1 cellular context compared by ENCODE assay signal in genomic region chr12:105317942-105318614, GRCh38.
A peak's percentile ranks its signal among the peaks of the same experiment; 100 is the strongest.
TF ChIP-seq lines count a peak whose summit lies in the region.

No MANE protein-coding gene starts in this region.

TF ChIP-seq in HepG2, 621 proteins besides CTCF, POLR2A, EP300 and RAD21 (continued from another document and continues in another):
- TF ChIP-seq PAXIP1 (CRISPR knock-in tag; conservative IDR thresholded peaks at IDR 0.05) (peak; percentile 77), GABPB1 (CRISPR knock-in tag; IDR thresholded peaks at IDR 0.05) (no peak), ESRRA (CRISPR knock-in tag; IDR thresholded peaks at IDR 0.05; ENCODE audit: low read depth) (no peak), ZNF781 (CRISPR knock-in tag; IDR thresholded peaks at IDR 0.05; ENCODE audit: borderline replicate concordance, not compliant biosample characterization) (no peak), SKIL (CRISPR knock-in tag; IDR thresholded peaks at IDR 0.05; ENCODE audit: borderline replicate concordance) (no peak), EHMT2 (IDR thresholded peaks at IDR 0.05; ENCODE audit: borderline replicate concordance, low read depth, low read length) (0 out of 2 replicates have a peak, but pooled peaks have one; percentile 25), GRHL1 (CRISPR knock-in tag; conservative IDR thresholded peaks at IDR 0.05) (no peak), SRF (IDR thresholded peaks at IDR 0.05; ENCODE audit: low read depth, low read length) (no peak), ZFP90 (CRISPR knock-in tag; IDR thresholded peaks at IDR 0.05; ENCODE audit: borderline replicate concordance) (no peak), CREB1 (IDR thresholded peaks at IDR 0.05) (no peak), CREB1 (CRISPR knock-in tag; IDR thresholded peaks at IDR 0.05) (peak; percentile 38; the same call in 1 of the 2 replicates), ZNF484 (CRISPR knock-in tag; IDR thresholded peaks at IDR 0.05; ENCODE audit: borderline replicate concordance, low read depth) (no peak), HNF4A (CRISPR knock-in tag; IDR thresholded peaks at IDR 0.05) (peak; percentile 67; the same call in 1 of the 2 replicates), ARID3A (IDR thresholded peaks at IDR 0.05; ENCODE audit: low read depth, low read length) (peak; percentile 75; the same call in 1 of the 2 replicates), ZNF562 (CRISPR knock-in tag; IDR thresholded peaks at IDR 0.05; ENCODE audit: borderline replicate concordance) (no peak), CENPBD1 (CRISPR knock-in tag; IDR thresholded peaks at IDR 0.05; ENCODE audit: borderline replicate concordance, low read depth) (no peak), ZNF598 (CRISPR knock-in tag; IDR thresholded peaks at IDR 0.05; ENCODE audit: borderline replicate concordance) (no peak), ZNF850 (CRISPR knock-in tag; conservative IDR thresholded peaks at IDR 0.05) (no peak), MED13 (CRISPR knock-in tag; IDR thresholded peaks at IDR 0.05) (no peak), ZNF326 (CRISPR knock-in tag; IDR thresholded peaks at IDR 0.05; ENCODE audit: borderline replicate concordance) (no peak), DZIP1 (CRISPR knock-in tag; IDR thresholded peaks at IDR 0.05) (no peak), ZBTB34 (CRISPR knock-in tag; IDR thresholded peaks at IDR 0.05) (no peak), TOPORS (CRISPR knock-in tag; IDR thresholded peaks at IDR 0.05) (no peak), ZNF660 (CRISPR knock-in tag; IDR thresholded peaks at IDR 0.05; ENCODE audit: borderline replicate concordance, low read depth) (no peak), ISX (CRISPR knock-in tag; conservative IDR thresholded peaks at IDR 0.05) (no peak), ZNF18 (CRISPR knock-in tag; IDR thresholded peaks at IDR 0.05; ENCODE audit: insufficient replicate concordance) (no peak), ZNF329 (CRISPR knock-in tag; IDR thresholded peaks at IDR 0.05; ENCODE audit: low read depth) (no peak), ZNF639 (CRISPR knock-in tag; conservative IDR thresholded peaks at IDR 0.05) (no peak), IRF2 (CRISPR knock-in tag; IDR thresholded peaks at IDR 0.05) (no peak), ZNF703 (CRISPR knock-in tag; IDR thresholded peaks at IDR 0.05; ENCODE audit: borderline replicate concordance) (no peak), MTF2 (CRISPR knock-in tag; IDR thresholded peaks at IDR 0.05; ENCODE audit: borderline replicate concordance) (no peak), ZNF430 (CRISPR knock-in tag; IDR thresholded peaks at IDR 0.05) (no peak), JUN (CRISPR knock-in tag; IDR thresholded peaks at IDR 0.05) (peak; percentile 61; the same call in 1 of the 2 replicates), MIXL1 (CRISPR knock-in tag; IDR thresholded peaks at IDR 0.05) (0 out of 2 replicates have a peak, but pooled peaks have one; percentile 11), PBX3 (CRISPR knock-in tag; IDR thresholded peaks at IDR 0.05; ENCODE audit: borderline replicate concordance) (no peak), ZNF441 (CRISPR knock-in tag; IDR thresholded peaks at IDR 0.05; ENCODE audit: borderline replicate concordance) (no peak), BRCA1 (CRISPR knock-in tag; IDR thresholded peaks at IDR 0.05) (no peak), GFI1 (CRISPR knock-in tag; IDR thresholded peaks at IDR 0.05; ENCODE audit: borderline replicate concordance) (peak; percentile 91), CC2D1A (CRISPR knock-in tag; IDR thresholded peaks at IDR 0.05) (no peak), CBX5 (CRISPR knock-in tag; IDR thresholded peaks at IDR 0.05; ENCODE audit: borderline replicate concordance) (no peak), ZBTB44 (CRISPR knock-in tag; IDR thresholded peaks at IDR 0.05) (no peak)
